Comparison of ENCODE assay signal across 15 cellular contexts in the genomic region with DNA sequence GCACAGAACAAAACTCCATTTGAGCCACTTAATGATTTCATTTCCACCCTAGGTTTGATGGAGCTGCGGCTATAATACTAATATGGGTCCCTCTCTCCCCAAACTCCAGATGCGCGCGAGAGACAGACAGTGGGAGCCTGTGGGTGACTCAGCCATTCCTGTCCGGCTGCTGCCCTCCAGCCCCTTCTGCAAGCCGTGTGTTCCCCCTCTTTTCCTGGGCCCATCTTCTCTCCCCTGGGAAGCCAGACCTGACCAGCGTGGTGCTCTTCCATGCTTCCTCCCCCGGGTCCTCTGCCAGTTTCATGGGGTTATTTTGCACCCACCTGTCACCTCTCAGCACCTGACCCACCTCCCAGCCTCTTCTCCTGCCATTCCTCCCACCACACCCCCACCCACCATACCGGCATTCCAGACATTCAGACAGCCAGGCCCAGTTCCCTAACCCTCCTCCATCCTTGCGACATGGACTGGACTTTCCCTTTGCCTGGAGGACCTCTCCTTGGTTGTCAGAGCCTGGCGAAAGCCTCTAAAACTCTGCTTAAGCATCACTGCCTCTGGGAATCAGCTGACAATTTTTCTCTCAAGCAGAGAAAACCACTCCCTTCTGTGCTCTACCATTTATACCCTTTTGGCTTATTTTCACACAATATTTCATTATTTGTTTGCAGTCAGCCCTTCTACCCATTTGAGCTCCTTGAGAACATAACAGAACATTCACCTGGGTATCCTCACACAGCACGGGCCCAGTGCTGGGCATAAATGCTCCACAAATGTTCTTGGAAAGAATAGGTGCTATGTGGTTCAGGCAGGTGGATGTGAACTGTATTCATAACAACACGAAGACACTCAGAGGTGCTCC. TPM values are rescaled to one million over a fixed set of nuclear protein-coding genes. Genes with fewer than 3 reads are reported as not detected.
DNase-seq lines count a peak whose midpoint lies in the region; ATAC-seq and TF ChIP-seq lines count a peak whose summit lies in the region.
"Had no signal": no experiment of that assay in that cellular context is flagged by ENCODE, and none has a peak within 500 bp of the region (broad histone marks: within the 10 kb centered on the region; RNA-seq: fewer than 3 reads in every experiment).

No MANE protein-coding gene starts in this region.

- H3K36me3 ChIP-seq in transverse colon = no peaks in the 10 kb centered on the region
- H3K36me3 ChIP-seq in esophagus muscularis mucosa = no peaks in the 10 kb centered on the region

- no peak for TF ChIP-seq EP300 in transverse colon (IDR thresholded peaks at IDR 0.05; ENCODE audit: low read depth)
- no peak for TF ChIP-seq EP300 in esophagus muscularis mucosa (IDR thresholded peaks at IDR 0.05)

- peak; percentile 43 for DNase-seq in ecto neural progenitor cell (ENCODE audit: low spot score)
- no peak for DNase-seq in transverse colon
- no peak for DNase-seq in esophagus muscularis mucosa (ENCODE audit: extremely low spot score)
- no peak for DNase-seq in chondrocyte (ENCODE audit: low spot score)
- DNase-seq in NCI-H2081 treated with DMSO at 0.1 percent for 48 hours (lab: John Stamatoyannopoulos, UW) = no peak
- DNase-seq: activated naive CD4-positive, alpha-beta T cell; SIG-M5 had no signal

- no peaks in the 10 kb centered on the region for H3K4me1 Mint-ChIP-seq in chondrocyte (ENCODE audit: low read depth)

- H3K4me3 ChIP-seq in transverse colon (no peak overlapping the region), esophagus muscularis mucosa (no peak overlapping the region)

- ATAC-seq in GM18502 (IDR thresholded peaks at IDR 0.05; ENCODE audit: poor library complexity, unreplicated experiment) (peak; percentile 28), GM19463 (IDR thresholded peaks at IDR 0.05; ENCODE audit: unreplicated experiment) (peak; percentile 23), HG03095 (IDR thresholded peaks at IDR 0.05; ENCODE audit: unreplicated experiment) (peak; percentile 29)

- in situ Hi-C loops in transverse colon (cut with MboI; ENCODE audit: low pct_ligation_motif_present in 1 of 4, low pct_unique_long_range_greater_than_20kb in 1 of 4, low sequenced_read_pairs in 3 of 4) = loop anchor here in 1 of 4 donors (10.0 kb wide), 1 partner anchor 700 kb away; no protein-coding TSS in a partner anchor

- no peaks in the 10 kb centered on the region for H3K27me3 ChIP-seq in transverse colon
- peaks cover 0 to 28% (median 9%) of the 10 kb centered on the region in 4 donors for H3K27me3 ChIP-seq in esophagus muscularis mucosa

- WGBS in transverse colon (ENCODE audit: low coverage in 1 of 2), 2 donors = 74 to 84% methylated on average over 10 to 13 of the region's 13 CpGs
- 83% methylated on average over 13 of the region's 13 CpGs for WGBS in esophagus muscularis mucosa

- no peak for TF ChIP-seq CTCF in transverse colon (IDR thresholded peaks at IDR 0.05)
- TF ChIP-seq CTCF in esophagus muscularis mucosa (IDR thresholded peaks at IDR 0.05) = no peak
- TF ChIP-seq CTCF in chondrocyte (IDR thresholded peaks at IDR 0.05) = no peak

- intact Hi-C loops in transverse colon (cut with DNase I; ENCODE audit: low total_unique reads) (loop anchor here (5.0 kb wide), 1 partner anchor 702 kb away; no protein-coding TSS in a partner anchor), esophagus muscularis mucosa (cut with DNase I) (loop anchor here (1.0 to 5.0 kb wide), 2 partner anchors 700 to 752 kb away; no protein-coding TSS in a partner anchor)

- H3K4me3 Mint-ChIP-seq in chondrocyte (ENCODE audit: unreplicated experiment) = no peak overlapping the region
- H3K4me3 Mint-ChIP-seq: dendritic cell treated with granulocyte-macrophage colony-stimulating factor and Interleukin-4, amounts not matched to agents 40 ng/mL and 50 ng/mL, for 4 days had no signal

- peaks cover 4% of the 10 kb centered on the region for H3K27me3 Mint-ChIP-seq in chondrocyte (ENCODE audit: low read depth)
- H3K27me3 Mint-ChIP-seq: dendritic cell treated with granulocyte-macrophage colony-stimulating factor and Interleukin-4, amounts not matched to agents 40 ng/mL and 50 ng/mL, for 4 days had no signal

- H3K27ac ChIP-seq in transverse colon (no peak overlapping the region), esophagus muscularis mucosa (replicated peaks in 1 of 4) (no peak overlapping the region)
- H3K27ac ChIP-seq: KMS-11 had no signal

- H3K4me1 ChIP-seq in transverse colon (no peaks in the 10 kb centered on the region), esophagus muscularis mucosa (peaks cover 0 to 13% (median 0%) of the 10 kb centered on the region in 4 donors)

- TF ChIP-seq POLR2A in transverse colon (IDR thresholded peaks at IDR 0.05) = no peak
- no peak for TF ChIP-seq POLR2A in esophagus muscularis mucosa (IDR thresholded peaks at IDR 0.05; ENCODE audit: low read depth)

- no peaks in the 10 kb centered on the region for H3K36me3 Mint-ChIP-seq in chondrocyte (ENCODE audit: low read depth)

- H3K9me3 ChIP-seq in transverse colon = peaks cover 0 to 5% of the 10 kb centered on the region in 2 donors
- H3K9me3 ChIP-seq in esophagus muscularis mucosa = peaks cover 0 to 10% (median 3%) of the 10 kb centered on the region in 4 donors

- no peak overlapping the region for H3K27ac Mint-ChIP-seq in chondrocyte (ENCODE audit: unreplicated experiment)
- H3K27ac Mint-ChIP-seq: dendritic cell treated with granulocyte-macrophage colony-stimulating factor and Interleukin-4, amounts not matched to agents 40 ng/mL and 50 ng/mL, for 4 days had no signal

- peaks cover 5% of the 10 kb centered on the region for H3K9me3 Mint-ChIP-seq in chondrocyte (ENCODE audit: low read depth)
- H3K9me3 Mint-ChIP-seq: dendritic cell treated with granulocyte-macrophage colony-stimulating factor and Interleukin-4, amounts not matched to agents 40 ng/mL and 50 ng/mL, for 4 days had no signal

RNA-seq across cellular contexts. Expression of a gene that starts 10.7 kb away (rescaled TPM):
- total RNA-seq in transverse colon (not detected), esophagus muscularis mucosa (not detected), chondrocyte (not detected in 3 replicates)
- total RNA-seq: glomerular endothelial cell, lung microvascular endothelial cell, temporal lobe had no signal
